11 cellular contexts compared by ENCODE assay signal in the genomic region with DNA sequence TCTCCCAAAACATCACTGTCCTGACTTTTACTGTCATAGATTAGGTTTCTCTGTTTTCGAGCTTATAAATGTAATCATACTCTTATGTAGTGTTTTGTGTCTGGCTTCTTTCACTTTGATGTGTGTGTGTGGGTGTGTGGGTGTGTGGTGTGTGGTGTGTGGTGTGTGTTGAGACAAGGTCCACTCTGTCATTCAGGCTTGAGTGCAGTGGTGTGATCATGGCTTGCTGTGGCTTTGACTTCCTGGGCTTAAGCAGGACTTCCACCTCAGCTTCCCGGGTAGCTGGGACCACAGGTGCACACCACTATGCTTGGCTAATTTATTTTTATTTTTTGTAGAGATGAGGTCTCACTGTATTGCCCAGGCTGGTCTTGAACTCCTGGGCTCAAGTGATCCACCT. TPM values are rescaled to one million over a fixed set of nuclear protein-coding genes. Genes with fewer than 3 reads are reported as not detected.
DNase-seq lines count a peak whose midpoint lies in the region; ATAC-seq lines count a peak whose summit lies in the region.
"Had no signal": no experiment of that assay in that cellular context is flagged by ENCODE, and none has a peak within 500 bp of the region (broad histone marks: within the 10 kb centered on the region; RNA-seq: fewer than 3 reads in every experiment).

No MANE protein-coding gene starts in this region.

- H3K9me3 Mint-ChIP-seq in T-helper 1 cell treated with Interleukin-12 subunit alpha and Interleukin-12 subunit beta and Interleukin-4 antibody, amounts not matched to agents 30 μg/mL and 1 μg/mL, for 36 hours, result no peaks in the 10 kb centered on the region
- H3K9me3 Mint-ChIP-seq in effector memory CD8-positive, alpha-beta T cell, result no peaks in the 10 kb centered on the region
- no peaks in the 10 kb centered on the region for H3K9me3 Mint-ChIP-seq in stimulated activated naive B cell treated with anti-CD40 and anti-IgM and Interleukin-4, amounts not matched to agents 10 μg/mL and 1 μg/mL and 100 μg/mL, for 72 hours

- no peaks in the 10 kb centered on the region for H3K27me3 Mint-ChIP-seq in T-helper 1 cell treated with Interleukin-12 subunit alpha and Interleukin-12 subunit beta and Interleukin-4 antibody, amounts not matched to agents 30 μg/mL and 1 μg/mL, for 36 hours (ENCODE audit: low read depth)
- no peaks in the 10 kb centered on the region for H3K27me3 Mint-ChIP-seq in effector memory CD8-positive, alpha-beta T cell
- H3K27me3 Mint-ChIP-seq in stimulated activated naive B cell treated with anti-CD40 and anti-IgM and Interleukin-4, amounts not matched to agents 10 μg/mL and 1 μg/mL and 100 μg/mL, for 72 hours, result no peaks in the 10 kb centered on the region

- H3K36me3 Mint-ChIP-seq in T-helper 1 cell treated with Interleukin-12 subunit alpha and Interleukin-12 subunit beta and Interleukin-4 antibody, amounts not matched to agents 30 μg/mL and 1 μg/mL, for 36 hours (ENCODE audit: low read depth), result peaks cover 3% of the 10 kb centered on the region
- no peaks in the 10 kb centered on the region for H3K36me3 Mint-ChIP-seq in effector memory CD8-positive, alpha-beta T cell (ENCODE audit: insufficient read depth)
- H3K36me3 Mint-ChIP-seq in stimulated activated naive B cell treated with anti-CD40 and anti-IgM and Interleukin-4, amounts not matched to agents 10 μg/mL and 1 μg/mL and 100 μg/mL, for 72 hours, result peaks cover 2 to 4% of the 10 kb centered on the region in 2 donors

- no peak overlapping the region for H3K4me3 Mint-ChIP-seq in T-helper 1 cell treated with Interleukin-12 subunit alpha and Interleukin-12 subunit beta and Interleukin-4 antibody, amounts not matched to agents 30 μg/mL and 1 μg/mL, for 36 hours
- H3K4me3 Mint-ChIP-seq in effector memory CD8-positive, alpha-beta T cell, result peak overlapping the region; percentile 34 to 41
- H3K4me3 Mint-ChIP-seq in stimulated activated naive B cell treated with anti-CD40 and anti-IgM and Interleukin-4, amounts not matched to agents 10 μg/mL and 1 μg/mL and 100 μg/mL, for 72 hours, result peak overlapping the region in 1 of 2 donors; percentile 22

- H3K4me1 Mint-ChIP-seq in T-helper 1 cell treated with Interleukin-12 subunit alpha and Interleukin-12 subunit beta and Interleukin-4 antibody, amounts not matched to agents 30 μg/mL and 1 μg/mL, for 36 hours (ENCODE audit: low read depth), result peaks cover 48% of the 10 kb centered on the region
- H3K4me1 Mint-ChIP-seq in effector memory CD8-positive, alpha-beta T cell (ENCODE audit: low read depth in 2 of 2), result peaks cover 33 to 73% of the 10 kb centered on the region in 2 donors
- peaks cover 47 to 86% of the 10 kb centered on the region in 2 donors for H3K4me1 Mint-ChIP-seq in stimulated activated naive B cell treated with anti-CD40 and anti-IgM and Interleukin-4, amounts not matched to agents 10 μg/mL and 1 μg/mL and 100 μg/mL, for 72 hours

- peak overlapping the region; percentile 64 for H3K27ac Mint-ChIP-seq in T-helper 1 cell treated with Interleukin-12 subunit alpha and Interleukin-12 subunit beta and Interleukin-4 antibody, amounts not matched to agents 30 μg/mL and 1 μg/mL, for 36 hours
- peak overlapping the region; percentile 70 to 87 for H3K27ac Mint-ChIP-seq in effector memory CD8-positive, alpha-beta T cell
- H3K27ac Mint-ChIP-seq in stimulated activated naive B cell treated with anti-CD40 and anti-IgM and Interleukin-4, amounts not matched to agents 10 μg/mL and 1 μg/mL and 100 μg/mL, for 72 hours, result peak overlapping the region; percentile 63

- peak; percentile 29 for DNase-seq in activated T-cell treated with anti-CD3 and anti-CD28 coated beads for 48 hours (ENCODE audit: low read depth)
- no peak for DNase-seq in activated T-cell treated with anti-CD3 and anti-CD28 coated beads for 4 hours
- no peak for DNase-seq in effector memory CD8-positive, alpha-beta T cell
- no peak for DNase-seq in stimulated activated naive B cell treated with anti-CD40 and anti-IgM and Interleukin-4, amounts not matched to agents 10 μg/mL and 1 μg/mL and 100 μg/mL, for 72 hours
- no peak for DNase-seq in LoVo (ENCODE audit: low spot score)
- DNase-seq in SK-N-DZ (ENCODE audit: low spot score), result no peak
- DNase-seq in GM03348 (ENCODE audit: low spot score), result no peak
- DNase-seq: dorsolateral prefrontal cortex, lower lobe of right lung, NCI-H1417 had no signal

- peak; percentile 63 for ATAC-seq in effector memory CD8-positive, alpha-beta T cell (replicated peaks)
- peak; percentile 50 to 59 for ATAC-seq in stimulated activated naive B cell treated with anti-CD40 and anti-IgM and Interleukin-4, amounts not matched to agents 10 μg/mL and 1 μg/mL and 100 μg/mL, for 72 hours (replicated peaks)
- ATAC-seq: lower lobe of right lung had no signal

RNA-seq across cellular contexts. Expression of a gene that starts 59.6 kb away (rescaled TPM):
- polyA plus RNA-seq in SK-N-DZ (2014; cell fraction: cytosol; rRNA removed), result 7.6 and 14.1 TPM in 2 replicates
- polyA plus RNA-seq in SK-N-DZ (2014; cell fraction: nucleus; rRNA removed), result 9.7 and 16.0 TPM in 2 replicates
